Comparison of ENCODE assay signal across 12 cellular contexts in genomic region chr6:17278289-17279061, GRCh38. TPM values are rescaled to one million over a fixed set of nuclear protein-coding genes. Genes with fewer than 3 reads are reported as not detected.
DNase-seq lines count a peak whose midpoint lies in the region; ATAC-seq, FAIRE-seq and TF ChIP-seq lines count a peak whose summit lies in the region.
"Had no signal": no experiment of that assay in that cellular context is flagged by ENCODE, and none has a peak within 500 bp of the region (broad histone marks: within the 10 kb centered on the region; RNA-seq: fewer than 3 reads in every experiment).

No MANE protein-coding gene starts in this region.

- peaks cover 0 to 34% (median 3%) of the 10 kb centered on the region in 3 donors for H3K4me1 ChIP-seq in esophagus squamous epithelium

- peak; percentile 62 for FAIRE-seq in RCC 7860 (lab: Jason Lieb, UNC)

- ATAC-seq in left colon (no peak), HG03460 (IDR thresholded peaks at IDR 0.05; ENCODE audit: unreplicated experiment) (no peak)
- ATAC-seq: activated naive CD4-positive, alpha-beta T cell treated with anti-CD3 and anti-CD28 coated beads, Interleukin-2, amount 50 U/mL, for 72 hours had no signal

- no peaks in the 10 kb centered on the region for H3K9me3 ChIP-seq in esophagus squamous epithelium

- peak overlapping the region in 3 of 4 donors; percentile 80 to 88 (median 86) for H3K27ac ChIP-seq in esophagus squamous epithelium

- no peaks in the 10 kb centered on the region for H3K36me3 ChIP-seq in esophagus squamous epithelium

- peak; percentile 94 for DNase-seq in EL
- peak; percentile 78 for DNase-seq in RCC 7860 (ENCODE audit: low spot score)
- DNase-seq in esophagus squamous epithelium (lab: John Stamatoyannopoulos, UW) = no peak
- DNase-seq in renal cortical epithelial cell (ENCODE audit: low read depth) = peak; percentile 88
- no peak for DNase-seq in left colon
- no peak for DNase-seq in UCSD-AML1 (lab: John Stamatoyannopoulos, UW; ENCODE audit: unreplicated experiment)
- no peak for DNase-seq in mesenteric fat pad (ENCODE audit: low spot score)
- DNase-seq: DMS53, H7, naive B cell had no signal

- intact Hi-C loops in esophagus squamous epithelium (cut with DNase I) = no loop called here
- intact Hi-C loops in left colon (cut with DNase I, micrococcal nuclease) = no loop called here

- WGBS in esophagus squamous epithelium, 2 donors = 35 to 52% methylated on average over 10 of the region's 10 CpGs

- no peak for TF ChIP-seq CTCF in esophagus squamous epithelium (IDR thresholded peaks at IDR 0.05)

- H3K4me3 ChIP-seq in esophagus squamous epithelium = no peak overlapping the region

- TF ChIP-seq POLR2A in esophagus squamous epithelium (IDR thresholded peaks at IDR 0.05) = no peak

- peaks cover 0 to 52% (median 0%) of the 10 kb centered on the region in 4 donors for H3K27me3 ChIP-seq in esophagus squamous epithelium

RNA-seq across cellular contexts. Expression of gene RBM24, which starts 2.7 kb away (rescaled TPM):
- 1 to 10 TPM in 1 of 4 donors, under 1 TPM in 3; 0.18 to 2.7 (median 0.61) TPM for total RNA-seq in esophagus squamous epithelium
- 2.4 and 3.1 TPM in 2 replicates for total RNA-seq in renal cortical epithelial cell
- total RNA-seq in left colon = 1 to 10 TPM; 3.2 to 8.8 TPM
- total RNA-seq in mesenteric fat pad = 1.3 TPM
- total RNA-seq: activated naive CD4-positive, alpha-beta T cell treated with anti-CD3 and anti-CD28 coated beads, Interleukin-2, amount 50 U/mL, for 72 hours had no signal

Comparison
In these comparisons a context has a peak if more than half of its experiments do, and no peak if none do; other contexts are left out.
1. DNase-seq: peak in EL (single experiment), RCC 7860 (single experiment) and renal cortical epithelial cell (single experiment); none in esophagus squamous epithelium (single experiment), left colon (0 of 2), UCSD-AML1 (single experiment) and mesenteric fat pad (single experiment).